ENCODE assay signal across 13 cellular contexts in genomic region chr11:19890308-19890707, GRCh38.
DNase-seq lines count a peak whose midpoint lies in the region; ATAC-seq and TF ChIP-seq lines count a peak whose summit lies in the region.
"Had no signal": no experiment of that assay in that cellular context is flagged by ENCODE, and none has a peak within 500 bp of the region (broad histone marks: within the 10 kb centered on the region; RNA-seq: fewer than 3 reads in every experiment).

No MANE protein-coding gene starts in this region.

- H4K20me1 ChIP-seq in osteoblast (ENCODE audit: insufficient read depth, low read length): peaks cover 3% of the 10 kb centered on the region

- H3K27me3 ChIP-seq in BJ (ENCODE audit: control insufficient read depth, insufficient read depth, low read length): no peaks in the 10 kb centered on the region
- H3K27me3 ChIP-seq in osteoblast (ENCODE audit: insufficient read depth, low read length): no peaks in the 10 kb centered on the region
- H3K27me3 ChIP-seq: suprapubic skin had no signal

- peaks cover 14% of the 10 kb centered on the region for H3K79me2 ChIP-seq in osteoblast (ENCODE audit: insufficient read depth, low read length)

- H2AFZ ChIP-seq in osteoblast (ENCODE audit: low read length): no peak overlapping the region

- CTCF ChIA-PET in BJ (lab: Yijun Ruan, JAX): interaction anchor here (0.6 to 3.3 kb wide), 4 partner anchors 14 to 326 kb away, joined by 3 to 18 read pairs (median 4); no protein-coding TSS in a partner anchor

- DNase-seq in BJ (ENCODE audit: low read depth) (peak; percentile 58), NCI-H226 (peak; percentile 95), epithelial cell of proximal tubule (ENCODE audit: low read depth) (peak; percentile 80), osteoblast (ENCODE audit: insufficient read length, low spot score, missing footprints) (peak; percentile 85), GF-D8 (lab: John Stamatoyannopoulos, UW) (no peak), HUDEP-2 (lab: John Stamatoyannopoulos, UW; ENCODE audit: unreplicated experiment in 76 of 76) (no peak)
- DNase-seq: activated naive CD4-positive, alpha-beta T cell treated with anti-CD3 and anti-CD28 coated beads, Interleukin-2, amount 50 U/mL, for 16 hours; Calu3; MV-4-11; stimulated activated CD4-positive, alpha-beta T cell treated with anti-CD3 and anti-CD28 coated beads, Interleukin-2, amount 100 ng/mL, for 24 hours had no signal

- peaks cover 33% of the 10 kb centered on the region for H3K4me1 ChIP-seq in osteoblast (ENCODE audit: insufficient read depth, low read length)
- H3K4me1 ChIP-seq: suprapubic skin had no signal

- ATAC-seq in HG03354 (IDR thresholded peaks at IDR 0.05; ENCODE audit: poor library complexity, severe bottlenecking, unreplicated experiment) (no peak), GM18498 (IDR thresholded peaks at IDR 0.05; ENCODE audit: unreplicated experiment) (no peak)

- TF ChIP-seq CTCF in BJ (IDR thresholded peaks at IDR 0.05; ENCODE audit: insufficient read depth, low read depth, low read length): no peak
- TF ChIP-seq CTCF in epithelial cell of proximal tubule (conservative IDR thresholded peaks at IDR 0.05; ENCODE audit: low read depth, low read length): no peak
- TF ChIP-seq CTCF in osteoblast (IDR thresholded peaks at IDR 0.05; ENCODE audit: extremely low read depth, low read depth, low read length): no peak

- H3K4me2 ChIP-seq in osteoblast (ENCODE audit: insufficient read depth, low read length): peak overlapping the region; percentile 8

- peak overlapping the region; percentile 63 for H3K27ac ChIP-seq in osteoblast (ENCODE audit: low read depth, low read length)
- H3K27ac ChIP-seq: suprapubic skin had no signal

- H3K4me3 ChIP-seq in BJ (ENCODE audit: low read depth, low read length) (no peak overlapping the region), epithelial cell of proximal tubule (ENCODE audit: low read depth, low read length) (no peak overlapping the region), osteoblast (ENCODE audit: insufficient read depth, low read length) (no peak overlapping the region)
- H3K4me3 ChIP-seq: suprapubic skin had no signal

- no peaks in the 10 kb centered on the region for H3K9me3 ChIP-seq in osteoblast (ENCODE audit: low read depth, low read length)
- H3K9me3 ChIP-seq: suprapubic skin had no signal

- no peaks in the 10 kb centered on the region for H3K36me3 ChIP-seq in BJ (ENCODE audit: control insufficient read depth, insufficient read depth, low read length)
- H3K36me3 ChIP-seq in osteoblast (ENCODE audit: insufficient read depth, low read length): peaks cover 13% of the 10 kb centered on the region
- H3K36me3 ChIP-seq: suprapubic skin had no signal

- POLR2A ChIA-PET in BJ (lab: Charles Lee): no interaction called here

Comparison
In these comparisons a context has a peak if more than half of its experiments do, and no peak if none do; other contexts are left out.
1. DNase-seq: peak in BJ (single experiment), NCI-H226 (single experiment), epithelial cell of proximal tubule (single experiment) and osteoblast (single experiment); none in GF-D8 (single experiment) and HUDEP-2 (0 of 76).